ENCODE assay signal across 8 cellular contexts in the genomic region with DNA sequence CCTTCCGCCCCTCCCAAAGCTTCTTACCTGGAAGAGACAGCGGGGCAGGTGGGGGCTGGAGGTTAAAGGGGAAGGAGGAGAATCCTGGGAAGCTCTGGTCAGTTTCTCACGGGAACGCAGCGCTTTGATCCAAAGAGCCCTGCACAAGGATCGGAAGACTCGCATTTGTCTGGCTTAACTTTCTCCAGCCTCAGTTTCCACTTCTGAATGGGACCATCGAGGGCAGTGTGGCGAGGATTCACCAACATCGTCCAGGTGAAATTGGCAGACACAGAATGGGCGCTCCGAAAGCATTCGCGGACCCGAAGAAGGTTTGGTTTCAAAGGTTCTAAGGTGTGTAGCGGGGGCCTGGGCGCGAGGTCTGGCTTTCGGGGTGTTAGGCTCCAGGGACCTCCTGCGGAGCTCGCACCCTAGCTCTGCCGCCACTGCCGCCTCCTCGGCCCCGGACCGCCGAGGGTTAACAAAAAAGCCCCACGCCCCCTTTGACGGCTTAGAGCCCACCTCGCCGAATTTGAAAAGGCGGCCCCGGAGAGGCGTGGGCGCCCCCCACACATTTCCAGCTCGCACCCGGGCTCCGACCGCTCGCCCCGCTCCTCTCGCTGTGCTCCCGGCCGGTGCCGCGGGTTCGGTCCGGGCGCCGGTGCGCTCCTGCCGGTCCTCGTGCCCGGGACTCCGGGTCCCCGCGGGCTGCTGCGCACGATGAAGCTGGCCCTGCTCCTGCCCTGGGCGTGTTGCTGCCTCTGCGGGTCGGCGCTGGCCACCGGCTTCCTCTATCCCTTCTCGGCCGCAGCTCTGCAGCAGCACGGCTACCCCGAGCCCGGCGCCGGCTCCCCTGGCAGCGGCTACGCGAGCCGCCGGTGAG. TPM values are rescaled to one million over a fixed set of nuclear protein-coding genes. Genes with fewer than 3 reads are reported as not detected.
DNase-seq lines count a peak whose midpoint lies in the region; ATAC-seq and TF ChIP-seq lines count a peak whose summit lies in the region.

COL26A1 (plus strand) TSS at position 542 of the 862 bp plus-strand sequence; CDS start at position 700, 158 bp downstream.

- no peaks in the 10 kb centered on the region for H4K20me1 ChIP-seq in OCI-LY7 (ENCODE audit: insufficient read depth, low read length)

- no peaks in the 10 kb centered on the region for H3K9me3 ChIP-seq in OCI-LY7 (ENCODE audit: low read length)

- H3K79me2 ChIP-seq in OCI-LY7 (ENCODE audit: insufficient read depth, low read depth, low read length), result no peaks in the 10 kb centered on the region

- peak; percentile 12 for DNase-seq in activated CD4-positive, alpha-beta T cell treated with anti-CD3 and anti-CD28 coated beads for 48 hours
- DNase-seq in activated CD4-positive, alpha-beta T cell treated with anti-CD3 and anti-CD28 coated beads for 1 hour, result no peak
- DNase-seq in activated CD4-positive, alpha-beta T cell treated with anti-CD3 and anti-CD28 coated beads, Interleukin-2, amount 50 U/mL, for 48 hours, result peak; percentile 16 to 24
- DNase-seq in germinal center (ENCODE audit: low spot score) (peak; percentile 20), omental fat pad (ENCODE audit: low spot score) (no peak), OCI-LY7 (ENCODE audit: low spot score) (no peak), midbrain (lab: John Stamatoyannopoulos, UW) (no peak)

- CTCF ChIA-PET in OCI-LY7 (lab: Charles Lee; ENCODE audit: unreplicated experiment), result no interaction called here

- no peak within 1 kb of the TSS for H2AFZ ChIP-seq in OCI-LY7 (ENCODE audit: low read length)

- H3K4me2 ChIP-seq in OCI-LY7 (ENCODE audit: low read length), result no peak within 1 kb of the TSS

- H3K4me3 ChIP-seq in OCI-LY7 (ENCODE audit: low read depth, low read length, poor library complexity, severe bottlenecking), result no peak within 1 kb of the TSS

- no peak for TF ChIP-seq CTCF in omental fat pad (IDR thresholded peaks at IDR 0.05)
- TF ChIP-seq CTCF in OCI-LY7 (conservative IDR thresholded peaks at IDR 0.05; ENCODE audit: low read length), result no peak

- POLR2A ChIA-PET in OCI-LY7 (lab: Charles Lee), result no interaction called here

- intact Hi-C loops in OCI-LY7 (cut with micrococcal nuclease; ENCODE audit: unreplicated experiment), result loop anchor here (10.0 kb wide), 1 partner anchor 172 kb away; no protein-coding TSS in a partner anchor

- peak; percentile 62 for ATAC-seq in omental fat pad (ENCODE audit: low FRiP score)
- no peak for ATAC-seq in GM21717 (IDR thresholded peaks at IDR 0.05; ENCODE audit: unreplicated experiment)

- H3K27ac ChIP-seq in OCI-LY7 (ENCODE audit: low read depth, low read length, poor library complexity, severe bottlenecking), result no peak within 1 kb of the TSS

- H3K4me1 ChIP-seq in OCI-LY7 (ENCODE audit: insufficient read depth, low read length, poor library complexity, severe bottlenecking), result no peaks in the 10 kb centered on the region

- no peaks in the 10 kb centered on the region for H3K36me3 ChIP-seq in OCI-LY7 (ENCODE audit: insufficient read depth, low read length)

- no TSS peak for BruUV-seq in OCI-LY7 (replicated peaks; lab: Mats Ljungman, UMichigan)

- no peaks in the 10 kb centered on the region for H3K9me2 ChIP-seq in OCI-LY7 (ENCODE audit: insufficient read depth, low read length)

RNA-seq across cellular contexts. Expression of gene COL26A1, which starts in this region (rescaled TPM):
- total RNA-seq in omental fat pad, result under 1 TPM in 1 of 4 donors, not detected in 3; 0.37 TPM
- not detected in 2 replicates for total RNA-seq in OCI-LY7 (2014; rRNA removed; shearing (Covaris generic))
- total RNA-seq in OCI-LY7 (2022), result not detected in 2 replicates

Comparison
In these comparisons a context has a peak if more than half of its experiments do, and no peak if none do; other contexts are left out.
1. DNase-seq: peak in activated CD4-positive, alpha-beta T cell treated with anti-CD3 and anti-CD28 coated beads for 48 hours (single experiment), activated CD4-positive, alpha-beta T cell treated with anti-CD3 and anti-CD28 coated beads, Interleukin-2, amount 50 U/mL, for 48 hours (2 of 2) and germinal center (single experiment); none in activated CD4-positive, alpha-beta T cell treated with anti-CD3 and anti-CD28 coated beads for 1 hour (single experiment), omental fat pad (single experiment), OCI-LY7 (single experiment) and midbrain (single experiment).
2. Peak in ATAC-seq in omental fat pad; RNA of the gene not detected or under 1 TPM.